Comparison of ENCODE assay signal across 8 cellular contexts in the genomic region with DNA sequence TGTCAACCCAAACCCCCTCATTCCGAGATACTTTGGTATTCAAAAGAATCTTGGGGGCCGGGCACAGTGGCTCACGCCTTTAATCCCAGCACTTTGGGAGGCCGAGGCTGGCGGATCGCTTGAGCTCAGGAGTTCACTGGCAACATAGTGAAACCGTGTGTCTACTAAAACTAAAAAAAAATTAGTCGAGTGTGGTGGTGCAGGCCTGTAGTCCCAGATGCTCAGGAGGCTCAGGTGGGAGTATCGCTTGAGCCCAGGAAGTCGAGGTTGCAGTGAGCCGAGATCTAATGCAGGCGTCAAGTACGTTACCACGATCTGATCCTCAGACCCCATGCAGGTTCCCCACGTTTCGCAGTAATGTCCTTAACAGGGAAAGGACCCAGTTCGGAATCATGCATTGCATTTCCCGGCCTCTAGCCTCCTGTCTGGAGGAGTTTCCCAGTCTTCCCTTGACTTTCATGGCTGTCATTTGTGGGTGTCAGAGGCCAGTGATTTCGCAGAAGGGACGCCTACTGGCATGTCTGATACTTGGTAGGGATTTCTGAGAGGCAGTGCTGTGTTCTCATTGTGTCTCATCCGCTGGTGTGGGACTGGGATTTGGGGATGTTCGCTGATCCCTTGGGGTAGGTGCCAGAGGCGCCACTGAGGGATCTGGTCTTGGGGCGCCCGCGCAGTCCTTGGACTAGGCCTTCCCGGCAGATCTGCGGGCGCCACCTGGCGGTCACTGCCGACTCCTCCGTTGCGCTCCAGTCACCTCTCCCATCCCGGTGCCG. TPM values are rescaled to one million over a fixed set of nuclear protein-coding genes. Genes with fewer than 3 reads are reported as not detected.
DNase-seq lines count a peak whose midpoint lies in the region; ATAC-seq and TF ChIP-seq lines count a peak whose summit lies in the region.

No MANE protein-coding gene starts in this region.

- 29% methylated on average over 35 of the region's 35 CpGs for WGBS in hepatocyte (ENCODE audit: low lambda C conversion rate, missing lambda C conversion rate)
- 20 to 23% methylated on average over 35 of the region's 35 CpGs for WGBS in aorta, 2 donors

- peak overlapping the region; percentile 83 for H3K4me3 Mint-ChIP-seq in T-helper 2 cell treated with Interferon-gamma antibody and Interleukin-4, amounts not matched to agents 5 μg/mL and 100 μg/mL, for 36 hours

- H3K4me1 Mint-ChIP-seq in T-helper 2 cell treated with Interferon-gamma antibody and Interleukin-4, amounts not matched to agents 5 μg/mL and 100 μg/mL, for 36 hours (ENCODE audit: low read depth), result peaks cover 29% of the 10 kb centered on the region

- H3K9me3 ChIP-seq in ascending aorta (no peaks in the 10 kb centered on the region), hepatocyte (ENCODE audit: low read depth) (no peaks in the 10 kb centered on the region), aorta (ENCODE audit: control insufficient read depth, low read length) (no peaks in the 10 kb centered on the region)

- H3K27me3 ChIP-seq in ascending aorta, result no peaks in the 10 kb centered on the region
- H3K27me3 ChIP-seq in hepatocyte, result no peaks in the 10 kb centered on the region
- H3K27me3 ChIP-seq in aorta (ENCODE audit: control insufficient read depth in 1 of 2, insufficient read depth in 2 of 2, low read length in 1 of 2), result no peaks in the 10 kb centered on the region

- H4K20me1 ChIP-seq in hepatocyte (ENCODE audit: insufficient read depth, poor library complexity, severe bottlenecking), result peaks cover 3% of the 10 kb centered on the region

- peaks cover 29% of the 10 kb centered on the region for H3K79me2 ChIP-seq in hepatocyte

- no peaks in the 10 kb centered on the region for H3K27me3 Mint-ChIP-seq in T-helper 2 cell treated with Interferon-gamma antibody and Interleukin-4, amounts not matched to agents 5 μg/mL and 100 μg/mL, for 36 hours (ENCODE audit: low read depth)

- peak; percentile 81 for ATAC-seq in GM18502 (IDR thresholded peaks at IDR 0.05; ENCODE audit: poor library complexity, unreplicated experiment)
- ATAC-seq in HG02885 (IDR thresholded peaks at IDR 0.05; ENCODE audit: poor library complexity, unreplicated experiment), result peak; percentile 81
- peak; percentile 92 for ATAC-seq in aorta (ENCODE audit: low FRiP score)

- H3K36me3 ChIP-seq in ascending aorta, result peaks cover 19 to 24% of the 10 kb centered on the region in 2 donors
- H3K36me3 ChIP-seq in hepatocyte (replicated peaks; ENCODE audit: insufficient read depth, low read depth), result no peaks in the 10 kb centered on the region
- peaks cover 3 to 10% of the 10 kb centered on the region in 2 donors for H3K36me3 ChIP-seq in aorta (ENCODE audit: control insufficient read depth in 1 of 2, insufficient read depth in 2 of 2, low read length in 1 of 2)

- H3K27ac Mint-ChIP-seq in T-helper 2 cell treated with Interferon-gamma antibody and Interleukin-4, amounts not matched to agents 5 μg/mL and 100 μg/mL, for 36 hours, result peak overlapping the region; percentile 88

- DNase-seq in NCI-H146 (lab: John Stamatoyannopoulos, UW) (peak; percentile 69), ascending aorta (ENCODE audit: low spot score in 2 of 2) (peak; percentile 35 to 94), hepatocyte (ENCODE audit: low spot score) (peak; percentile 94), renal cortical epithelial cell (ENCODE audit: low read depth) (peak; percentile 45), aorta (peak; percentile 95 to 98)
- DNase-seq in T-helper 2 cell treated with Interferon-gamma antibody and Interleukin-4, amounts not matched to agents 5 μg/mL and 100 μg/mL, for 36 hours (ENCODE audit: low spot score), result peak; percentile 83

- no peaks in the 10 kb centered on the region for H3K9me2 ChIP-seq in hepatocyte (replicated peaks; ENCODE audit: insufficient read depth)

- intact Hi-C loops in ascending aorta (cut with DNase I) (loop anchor here (1.0 to 10.0 kb wide), 4 partner anchors 40 to 203 kb away; a partner anchor contains a TSS), aorta (cut with DNase I) (loop anchor here (2.0 to 5.0 kb wide), 4 partner anchors 36 to 76 kb away; a partner anchor contains a TSS)

- H3K4me1 ChIP-seq in ascending aorta (peaks cover 4 to 33% of the 10 kb centered on the region in 2 donors), hepatocyte (ENCODE audit: insufficient read depth) (no peaks in the 10 kb centered on the region), aorta (ENCODE audit: control insufficient read depth in 1 of 2, insufficient read depth in 2 of 2, low read length in 2 of 2) (no peaks in the 10 kb centered on the region)

- H3K27ac ChIP-seq in ascending aorta (peak overlapping the region; percentile 43 to 61), hepatocyte (peak overlapping the region; percentile 46), aorta (ENCODE audit: low read depth in 1 of 2, low read length in 2 of 2) (peak overlapping the region in 1 of 2 donors; percentile 38)

- no peaks in the 10 kb centered on the region for H3K9me3 Mint-ChIP-seq in T-helper 2 cell treated with Interferon-gamma antibody and Interleukin-4, amounts not matched to agents 5 μg/mL and 100 μg/mL, for 36 hours

- peak overlapping the region; percentile 72 for H2AFZ ChIP-seq in hepatocyte

- peak overlapping the region; percentile 83 for H3K4me2 ChIP-seq in hepatocyte

- TF ChIP-seq CTCF in ascending aorta (IDR thresholded peaks at IDR 0.05) (peak; percentile 85 to 93 (median 92)), hepatocyte (IDR thresholded peaks at IDR 0.05; ENCODE audit: poor library complexity) (peak; percentile 96)

- H3K36me3 Mint-ChIP-seq in T-helper 2 cell treated with Interferon-gamma antibody and Interleukin-4, amounts not matched to agents 5 μg/mL and 100 μg/mL, for 36 hours (ENCODE audit: low read depth), result peaks cover 10% of the 10 kb centered on the region

- H3K4me3 ChIP-seq in ascending aorta (peak overlapping the region; percentile 51 to 61), hepatocyte (peak overlapping the region; percentile 29), aorta (ENCODE audit: low read length in 2 of 2) (peak overlapping the region; percentile 29 to 45)

RNA-seq across cellular contexts. Expression of a gene that starts 39.3 kb away (rescaled TPM):
- total RNA-seq in ascending aorta (22.7 TPM), hepatocyte (256 and 282 TPM in 2 replicates), renal cortical epithelial cell (258 and 396 TPM in 2 replicates), aorta (100 to 1,000 TPM in 1 of 2 donors, 10 to 100 TPM in 1; 77.8 to 111 TPM)
- polyA plus RNA-seq in hepatocyte (371 and 385 TPM in 2 replicates), aorta (10 to 100 TPM; 66.6 to 86.0 TPM)

RNA-seq across cellular contexts. Expression of a gene that starts 57.4 kb away (rescaled TPM):
- total RNA-seq in ascending aorta (not detected), hepatocyte (0.37 and 0.72 TPM in 2 replicates), renal cortical epithelial cell (3.1 and 3.6 TPM in 2 replicates), aorta (1 to 10 TPM in 1 of 2 donors, under 1 TPM in 1; 0.39 to 1.8 TPM)
- polyA plus RNA-seq in hepatocyte (1.8 and 2.4 TPM in 2 replicates), aorta (1 to 10 TPM; 2.6 to 3.4 TPM)

Comparison
In these comparisons a context has a peak if more than half of its experiments do, and no peak if none do; other contexts are left out.
1. DNase-seq: peak in every context shown above with its lines; median percentile 96 in aorta; 94 in hepatocyte; 83 in T-helper 2 cell treated with Interferon-gamma antibody and Interleukin-4, amounts not matched to agents 5 μg/mL and 100 μg/mL, for 36 hours; 69 in NCI-H146; 64 in ascending aorta; 45 in renal cortical epithelial cell.